In the genomic region with DNA sequence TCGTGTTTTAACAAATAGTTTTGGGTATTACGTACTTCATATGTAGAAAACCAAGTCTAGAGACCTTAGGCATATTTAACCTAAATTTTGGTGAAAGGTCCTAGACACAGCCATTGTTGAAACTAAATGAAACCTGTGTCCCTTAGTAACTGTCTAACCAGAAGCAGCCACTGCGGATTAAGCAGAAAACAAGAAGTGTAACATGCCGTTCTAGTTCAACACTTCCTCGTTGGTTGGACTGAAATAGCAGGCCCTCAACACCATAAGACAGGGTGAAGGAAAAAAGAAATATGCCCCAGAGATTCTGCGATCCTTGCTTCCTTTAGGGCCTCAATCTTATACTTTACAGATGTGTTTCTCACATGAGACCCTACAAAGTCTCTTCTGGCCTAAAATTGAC, we compare ENCODE assay signal across 12 cellular contexts. TPM values are rescaled to one million over a fixed set of nuclear protein-coding genes. Genes with fewer than 3 reads are reported as not detected.
A peak's percentile ranks its signal among the peaks of the same experiment; 100 is the strongest.
DNase-seq lines count a peak whose midpoint lies in the region; ATAC-seq and TF ChIP-seq lines count a peak whose summit lies in the region.
"Had no signal": no experiment of that assay in that cellular context is flagged by ENCODE, and none has a peak within 500 bp of the region (broad histone marks: within the 10 kb centered on the region; RNA-seq: fewer than 3 reads in every experiment).

No MANE protein-coding gene starts in this region.

- H3K4me1 ChIP-seq in breast epithelium (peaks cover 0 to 10% of the 10 kb centered on the region in 2 donors), OCI-LY7 (ENCODE audit: insufficient read depth, low read length, poor library complexity, severe bottlenecking) (peaks cover 24% of the 10 kb centered on the region)
- H3K4me1 ChIP-seq: SJCRH30 had no signal

- H3K4me3 ChIP-seq in breast epithelium: no peak overlapping the region
- H3K4me3 ChIP-seq in OCI-LY7 (ENCODE audit: low read depth, low read length, poor library complexity, severe bottlenecking): peak overlapping the region; percentile 98
- H3K4me3 ChIP-seq: coronary artery, SJCRH30 had no signal

- no peak overlapping the region for H2AFZ ChIP-seq in OCI-LY7 (ENCODE audit: low read length)

- BruUV-seq in MCF 10A (replicated peaks; lab: Mats Ljungman, UMichigan): TSS peak; percentile 32
- TSS peak; percentile 63 for BruUV-seq in OCI-LY7 (replicated peaks; lab: Mats Ljungman, UMichigan)

- ATAC-seq in stimulated activated effector memory CD8-positive, alpha-beta T cell treated with anti-CD3 and anti-CD28 coated beads, Interleukin-12 subunit alpha, Interleukin-12 subunit beta, amount 100 ng/mL, for 72 hours: no peak

- peaks cover 19% of the 10 kb centered on the region for H3K79me2 ChIP-seq in OCI-LY7 (ENCODE audit: insufficient read depth, low read depth, low read length)

- peaks cover 2% of the 10 kb centered on the region for H3K36me3 Mint-ChIP-seq in MCF 10A (ENCODE audit: insufficient read depth, unreplicated experiment)
- H3K36me3 Mint-ChIP-seq in dendritic cell treated with granulocyte-macrophage colony-stimulating factor and Interleukin-4, amounts not matched to agents 40 ng/mL and 50 ng/mL, for 4 days (ENCODE audit: low read depth): peaks cover 8% of the 10 kb centered on the region
- peaks cover 18% of the 10 kb centered on the region for H3K36me3 Mint-ChIP-seq in stimulated activated effector memory CD8-positive, alpha-beta T cell treated with anti-CD3 and anti-CD28 coated beads, Interleukin-12 subunit alpha, Interleukin-12 subunit beta, amount 100 ng/mL, for 72 hours

- H3K4me1 Mint-ChIP-seq in MCF 10A (ENCODE audit: insufficient read depth, unreplicated experiment): no peaks in the 10 kb centered on the region
- H3K4me1 Mint-ChIP-seq in dendritic cell treated with granulocyte-macrophage colony-stimulating factor and Interleukin-4, amounts not matched to agents 40 ng/mL and 50 ng/mL, for 4 days (ENCODE audit: low read depth): peaks cover 53% of the 10 kb centered on the region
- H3K4me1 Mint-ChIP-seq in stimulated activated effector memory CD8-positive, alpha-beta T cell treated with anti-CD3 and anti-CD28 coated beads, Interleukin-12 subunit alpha, Interleukin-12 subunit beta, amount 100 ng/mL, for 72 hours: peaks cover 31% of the 10 kb centered on the region

- no peaks in the 10 kb centered on the region for H3K27me3 ChIP-seq in breast epithelium
- H3K27me3 ChIP-seq: BE2C, SJCRH30 had no signal

- no peaks in the 10 kb centered on the region for H3K9me2 ChIP-seq in OCI-LY7 (ENCODE audit: insufficient read depth, low read length)

- DNase-seq in MCF 10A (ENCODE audit: unreplicated experiment): no peak
- no peak for DNase-seq in breast epithelium (ENCODE audit: low spot score in 2 of 2)
- DNase-seq in OCI-LY7 (ENCODE audit: low spot score): peak; percentile 43
- no peak for DNase-seq in stimulated activated effector memory CD8-positive, alpha-beta T cell treated with anti-CD3 and anti-CD28 coated beads, Interleukin-12 subunit alpha, Interleukin-12 subunit beta, amount 100 ng/mL, for 72 hours (ENCODE audit: low spot score in 2 of 2)
- no peak for DNase-seq in DMS53 treated with DMSO at 0.1 percent for 48 hours (lab: John Stamatoyannopoulos, UW; ENCODE audit: unreplicated experiment)
- DNase-seq in cardiac septum (ENCODE audit: low spot score): no peak
- DNase-seq in DMS114 treated with DMSO at 0.1 percent for 48 hours (lab: John Stamatoyannopoulos, UW; ENCODE audit: unreplicated experiment): no peak
- DNase-seq: BE2C, SJCRH30 had no signal

- H3K4me3 Mint-ChIP-seq in MCF 10A (ENCODE audit: unreplicated experiment): no peak overlapping the region
- H3K4me3 Mint-ChIP-seq in dendritic cell treated with granulocyte-macrophage colony-stimulating factor and Interleukin-4, amounts not matched to agents 40 ng/mL and 50 ng/mL, for 4 days: peak overlapping the region; percentile 34
- H3K4me3 Mint-ChIP-seq in stimulated activated effector memory CD8-positive, alpha-beta T cell treated with anti-CD3 and anti-CD28 coated beads, Interleukin-12 subunit alpha, Interleukin-12 subunit beta, amount 100 ng/mL, for 72 hours: peak overlapping the region; percentile 77

- POLR2A ChIA-PET in MCF 10A (lab: Yijun Ruan, JAX): no interaction called here
- POLR2A ChIA-PET in OCI-LY7 (lab: Charles Lee): no interaction called here

- TF ChIP-seq CTCF in MCF 10A (IDR thresholded peaks at IDR 0.05; ENCODE audit: unreplicated experiment) (no peak), breast epithelium (IDR thresholded peaks at IDR 0.05) (no peak), OCI-LY7 (conservative IDR thresholded peaks at IDR 0.05; ENCODE audit: low read length) (no peak)

- H3K27ac Mint-ChIP-seq in MCF 10A (ENCODE audit: low read depth, unreplicated experiment): no peak overlapping the region
- H3K27ac Mint-ChIP-seq in dendritic cell treated with granulocyte-macrophage colony-stimulating factor and Interleukin-4, amounts not matched to agents 40 ng/mL and 50 ng/mL, for 4 days: peak overlapping the region; percentile 83
- no peak overlapping the region for H3K27ac Mint-ChIP-seq in stimulated activated effector memory CD8-positive, alpha-beta T cell treated with anti-CD3 and anti-CD28 coated beads, Interleukin-12 subunit alpha, Interleukin-12 subunit beta, amount 100 ng/mL, for 72 hours

- peak overlapping the region in 1 of 2 donors; percentile 11 for H3K27ac ChIP-seq in breast epithelium
- H3K27ac ChIP-seq in OCI-LY7 (ENCODE audit: low read depth, low read length, poor library complexity, severe bottlenecking): peak overlapping the region; percentile 42
- H3K27ac ChIP-seq: coronary artery, SJCRH30 had no signal

- no peak for TF ChIP-seq POLR2A in breast epithelium (IDR thresholded peaks at IDR 0.05)

- H3K9me3 ChIP-seq in breast epithelium: no peaks in the 10 kb centered on the region
- H3K9me3 ChIP-seq in OCI-LY7 (ENCODE audit: low read length): no peaks in the 10 kb centered on the region
- H3K9me3 ChIP-seq: BE2C, SJCRH30 had no signal

- 0 out of 2 replicates have a peak, but pooled peaks cover 5% of the 10 kb centered on the region for H4K20me1 ChIP-seq in OCI-LY7 (ENCODE audit: insufficient read depth, low read length)

- CTCF ChIA-PET in MCF 10A (lab: Yijun Ruan, JAX): interaction anchor here (0.7 kb wide), 1 partner anchor 106 kb away, joined by 3 read pairs; no protein-coding TSS in a partner anchor
- CTCF ChIA-PET in OCI-LY7 (lab: Charles Lee; ENCODE audit: unreplicated experiment): no interaction called here

- H3K27me3 Mint-ChIP-seq in MCF 10A (ENCODE audit: insufficient read depth, unreplicated experiment): no peaks in the 10 kb centered on the region
- peaks cover 8% of the 10 kb centered on the region for H3K27me3 Mint-ChIP-seq in dendritic cell treated with granulocyte-macrophage colony-stimulating factor and Interleukin-4, amounts not matched to agents 40 ng/mL and 50 ng/mL, for 4 days

- peak overlapping the region; percentile 99 for H3K4me2 ChIP-seq in OCI-LY7 (ENCODE audit: low read length)

- intact Hi-C loops in MCF 10A (cut with micrococcal nuclease): loop anchor here (10.0 kb wide), 1 partner anchor 306 kb away; no protein-coding TSS in a partner anchor
- intact Hi-C loops in breast epithelium (cut with DNase I; ENCODE audit: low total_unique reads): no loop called here
- intact Hi-C loops in OCI-LY7 (cut with micrococcal nuclease; ENCODE audit: unreplicated experiment): no loop called here
- intact Hi-C loops in dendritic cell treated with granulocyte-macrophage colony-stimulating factor and Interleukin-4, amounts not matched to agents 40 ng/mL and 50 ng/mL, for 4 days (cut with micrococcal nuclease): loop anchor here (10.0 kb wide), 1 partner anchor 66 kb away; no protein-coding TSS in a partner anchor
- intact Hi-C loops in cardiac septum (cut with DNase I): no loop called here

- H3K9me3 Mint-ChIP-seq in MCF 10A (ENCODE audit: unreplicated experiment): no peaks in the 10 kb centered on the region
- no peaks in the 10 kb centered on the region for H3K9me3 Mint-ChIP-seq in dendritic cell treated with granulocyte-macrophage colony-stimulating factor and Interleukin-4, amounts not matched to agents 40 ng/mL and 50 ng/mL, for 4 days
- H3K9me3 Mint-ChIP-seq in stimulated activated effector memory CD8-positive, alpha-beta T cell treated with anti-CD3 and anti-CD28 coated beads, Interleukin-12 subunit alpha, Interleukin-12 subunit beta, amount 100 ng/mL, for 72 hours: no peaks in the 10 kb centered on the region

- H3K36me3 ChIP-seq in breast epithelium (no peaks in the 10 kb centered on the region), OCI-LY7 (ENCODE audit: insufficient read depth, low read length) (peaks cover 17% of the 10 kb centered on the region)
- H3K36me3 ChIP-seq: BE2C, SJCRH30 had no signal

RNA-seq across cellular contexts. Expression of a gene that starts 2.0 kb away (rescaled TPM):
- 11.7 and 13.4 TPM in 2 replicates for total RNA-seq in MCF 10A (2022)
- total RNA-seq in breast epithelium: 10 to 100 TPM in 2 of 3 donors, 1 to 10 TPM in 1; 5.9 to 27.4 (median 19.7) TPM
- total RNA-seq in OCI-LY7 (2014; rRNA removed; shearing (Covaris generic)): 24.5 and 34.5 TPM in 2 replicates
- total RNA-seq in OCI-LY7 (2022): 45.1 and 45.5 TPM in 2 replicates
- total RNA-seq in cardiac septum: 19.2 TPM

RNA-seq across cellular contexts. Expression of a gene that starts 23.8 kb away (rescaled TPM):
- 0.15 TPM in 1 of 2 replicates, not detected in the other for total RNA-seq in MCF 10A (2022)
- total RNA-seq in breast epithelium: under 1 TPM; 0.16 to 0.33 (median 0.29) TPM
- 2.1 and 2.4 TPM in 2 replicates for total RNA-seq in OCI-LY7 (2014; rRNA removed; shearing (Covaris generic))
- 2.4 and 3.2 TPM in 2 replicates for total RNA-seq in OCI-LY7 (2022)
- 4.8 TPM for total RNA-seq in cardiac septum
- total RNA-seq: mononuclear cell had no signal

RNA-seq across cellular contexts. Expression of a gene that starts 33.6 kb away (rescaled TPM):
- 461 and 466 TPM in 2 replicates for total RNA-seq in MCF 10A (2022)
- total RNA-seq in breast epithelium: 100 to 1,000 TPM; 257 to 326 (median 293) TPM
- total RNA-seq in OCI-LY7 (2014; rRNA removed; shearing (Covaris generic)): 523 and 811 TPM in 2 replicates
- 373 and 448 TPM in 2 replicates for total RNA-seq in OCI-LY7 (2022)
- total RNA-seq in cardiac septum: 877 TPM

RNA-seq across cellular contexts. Expression of a gene that starts 45.5 kb away (rescaled TPM):
- total RNA-seq in MCF 10A (2022) (50.9 and 56.0 TPM in 2 replicates), breast epithelium (10 to 100 TPM; 50.9 to 81.4 (median 79.3) TPM), OCI-LY7 (2022) (88.1 and 88.5 TPM in 2 replicates), cardiac septum (48.1 TPM)
- total RNA-seq in OCI-LY7 (2014; rRNA removed; shearing (Covaris generic)): 51.9 and 72.4 TPM in 2 replicates

Comparison
In these comparisons a context has a peak if more than half of its experiments do, and no peak if none do; other contexts are left out.
1. intact Hi-C loops: an anchor here in MCF 10A (10.0 kb wide) and dendritic cell treated with granulocyte-macrophage colony-stimulating factor and Interleukin-4, amounts not matched to agents 40 ng/mL and 50 ng/mL, for 4 days (10.0 kb wide); none called in breast epithelium, OCI-LY7 and cardiac septum.